ENCODE assay signal across 1 cellular context in genomic region chr19:41219924-41220567, GRCh38.
A peak's percentile ranks its signal among the peaks of the same experiment; 100 is the strongest.
TF ChIP-seq lines count a peak whose summit lies in the region.

No MANE protein-coding gene starts in this region.

TF ChIP-seq in K562, 482 proteins besides CTCF, POLR2A, EP300 and RAD21 (continued from another document and continues in another):
- TF ChIP-seq, protein P1, sequence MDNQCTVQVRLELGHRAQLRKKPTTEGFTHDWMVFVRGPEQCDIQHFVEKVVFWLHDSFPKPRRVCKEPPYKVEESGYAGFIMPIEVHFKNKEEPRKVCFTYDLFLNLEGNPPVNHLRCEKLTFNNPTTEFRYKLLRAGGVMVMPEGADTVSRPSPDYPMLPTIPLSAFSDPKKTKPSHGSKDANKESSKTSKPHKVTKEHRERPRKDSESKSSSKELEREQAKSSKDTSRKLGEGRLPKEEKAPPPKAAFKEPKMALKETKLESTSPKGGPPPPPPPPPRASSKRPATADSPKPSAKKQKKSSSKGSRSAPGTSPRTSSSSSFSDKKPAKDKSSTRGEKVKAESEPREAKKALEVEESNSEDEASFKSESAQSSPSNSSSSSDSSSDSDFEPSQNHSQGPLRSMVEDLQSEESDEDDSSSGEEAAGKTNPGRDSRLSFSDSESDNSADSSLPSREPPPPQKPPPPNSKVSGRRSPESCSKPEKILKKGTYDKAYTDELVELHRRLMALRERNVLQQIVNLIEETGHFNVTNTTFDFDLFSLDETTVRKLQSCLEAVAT (IDR thresholded peaks at IDR 0.05): peak; percentile 19 to 78; a peak in 1 of 4 replicates
- TF ChIP-seq NFE2L1 (tag; IDR thresholded peaks at IDR 0.05; ENCODE audit: borderline replicate concordance, low read depth) (no peak), BCL6 (CRISPR knock-in tag; IDR thresholded peaks at IDR 0.05) (no peak), CBFA2T2 (conservative IDR thresholded peaks at IDR 0.05) (peak; percentile 87), FOXA3 (CRISPR knock-in tag; conservative IDR thresholded peaks at IDR 0.05 in 1 of 2, IDR thresholded peaks at IDR 0.05 in 1 of 2) (no peak), FIP1L1 (IDR thresholded peaks at IDR 0.05; ENCODE audit: low read depth, low read length, poor library complexity, severe bottlenecking) (no peak), ZNF449 (CRISPR knock-in tag; IDR thresholded peaks at IDR 0.05) (no peak), CBX3 (IDR thresholded peaks at IDR 0.05; ENCODE audit: borderline replicate concordance in 1 of 2, low read length in 2 of 2) (no peak), SMARCE1 (IDR thresholded peaks at IDR 0.05) (peak; percentile 83), MAFF (IDR thresholded peaks at IDR 0.05; ENCODE audit: low read length) (no peak), ERF (CRISPR knock-in tag; IDR thresholded peaks at IDR 0.05) (no peak), E2F8 (IDR thresholded peaks at IDR 0.05; ENCODE audit: low read depth, partially characterized antibody) (no peak), ATF4 (CRISPR knock-in tag; IDR thresholded peaks at IDR 0.05) (no peak), RBM15 (IDR thresholded peaks at IDR 0.05; ENCODE audit: insufficient read depth, low read length) (no peak), DEAF1 (CRISPR knock-in tag; IDR thresholded peaks at IDR 0.05) (no peak), PTTG1 (tag; IDR thresholded peaks at IDR 0.05; ENCODE audit: low read depth) (no peak), RNF2 (IDR thresholded peaks at IDR 0.05) (no peak), ZNF347 (CRISPR knock-in tag; IDR thresholded peaks at IDR 0.05; ENCODE audit: low read depth) (no peak), DPF2 (IDR thresholded peaks at IDR 0.05) (peak; percentile 88), LEF1 (IDR thresholded peaks at IDR 0.05) (0 out of 2 replicates have a peak, but pooled peaks have one; percentile 15)
- TF ChIP-seq, protein P2, sequence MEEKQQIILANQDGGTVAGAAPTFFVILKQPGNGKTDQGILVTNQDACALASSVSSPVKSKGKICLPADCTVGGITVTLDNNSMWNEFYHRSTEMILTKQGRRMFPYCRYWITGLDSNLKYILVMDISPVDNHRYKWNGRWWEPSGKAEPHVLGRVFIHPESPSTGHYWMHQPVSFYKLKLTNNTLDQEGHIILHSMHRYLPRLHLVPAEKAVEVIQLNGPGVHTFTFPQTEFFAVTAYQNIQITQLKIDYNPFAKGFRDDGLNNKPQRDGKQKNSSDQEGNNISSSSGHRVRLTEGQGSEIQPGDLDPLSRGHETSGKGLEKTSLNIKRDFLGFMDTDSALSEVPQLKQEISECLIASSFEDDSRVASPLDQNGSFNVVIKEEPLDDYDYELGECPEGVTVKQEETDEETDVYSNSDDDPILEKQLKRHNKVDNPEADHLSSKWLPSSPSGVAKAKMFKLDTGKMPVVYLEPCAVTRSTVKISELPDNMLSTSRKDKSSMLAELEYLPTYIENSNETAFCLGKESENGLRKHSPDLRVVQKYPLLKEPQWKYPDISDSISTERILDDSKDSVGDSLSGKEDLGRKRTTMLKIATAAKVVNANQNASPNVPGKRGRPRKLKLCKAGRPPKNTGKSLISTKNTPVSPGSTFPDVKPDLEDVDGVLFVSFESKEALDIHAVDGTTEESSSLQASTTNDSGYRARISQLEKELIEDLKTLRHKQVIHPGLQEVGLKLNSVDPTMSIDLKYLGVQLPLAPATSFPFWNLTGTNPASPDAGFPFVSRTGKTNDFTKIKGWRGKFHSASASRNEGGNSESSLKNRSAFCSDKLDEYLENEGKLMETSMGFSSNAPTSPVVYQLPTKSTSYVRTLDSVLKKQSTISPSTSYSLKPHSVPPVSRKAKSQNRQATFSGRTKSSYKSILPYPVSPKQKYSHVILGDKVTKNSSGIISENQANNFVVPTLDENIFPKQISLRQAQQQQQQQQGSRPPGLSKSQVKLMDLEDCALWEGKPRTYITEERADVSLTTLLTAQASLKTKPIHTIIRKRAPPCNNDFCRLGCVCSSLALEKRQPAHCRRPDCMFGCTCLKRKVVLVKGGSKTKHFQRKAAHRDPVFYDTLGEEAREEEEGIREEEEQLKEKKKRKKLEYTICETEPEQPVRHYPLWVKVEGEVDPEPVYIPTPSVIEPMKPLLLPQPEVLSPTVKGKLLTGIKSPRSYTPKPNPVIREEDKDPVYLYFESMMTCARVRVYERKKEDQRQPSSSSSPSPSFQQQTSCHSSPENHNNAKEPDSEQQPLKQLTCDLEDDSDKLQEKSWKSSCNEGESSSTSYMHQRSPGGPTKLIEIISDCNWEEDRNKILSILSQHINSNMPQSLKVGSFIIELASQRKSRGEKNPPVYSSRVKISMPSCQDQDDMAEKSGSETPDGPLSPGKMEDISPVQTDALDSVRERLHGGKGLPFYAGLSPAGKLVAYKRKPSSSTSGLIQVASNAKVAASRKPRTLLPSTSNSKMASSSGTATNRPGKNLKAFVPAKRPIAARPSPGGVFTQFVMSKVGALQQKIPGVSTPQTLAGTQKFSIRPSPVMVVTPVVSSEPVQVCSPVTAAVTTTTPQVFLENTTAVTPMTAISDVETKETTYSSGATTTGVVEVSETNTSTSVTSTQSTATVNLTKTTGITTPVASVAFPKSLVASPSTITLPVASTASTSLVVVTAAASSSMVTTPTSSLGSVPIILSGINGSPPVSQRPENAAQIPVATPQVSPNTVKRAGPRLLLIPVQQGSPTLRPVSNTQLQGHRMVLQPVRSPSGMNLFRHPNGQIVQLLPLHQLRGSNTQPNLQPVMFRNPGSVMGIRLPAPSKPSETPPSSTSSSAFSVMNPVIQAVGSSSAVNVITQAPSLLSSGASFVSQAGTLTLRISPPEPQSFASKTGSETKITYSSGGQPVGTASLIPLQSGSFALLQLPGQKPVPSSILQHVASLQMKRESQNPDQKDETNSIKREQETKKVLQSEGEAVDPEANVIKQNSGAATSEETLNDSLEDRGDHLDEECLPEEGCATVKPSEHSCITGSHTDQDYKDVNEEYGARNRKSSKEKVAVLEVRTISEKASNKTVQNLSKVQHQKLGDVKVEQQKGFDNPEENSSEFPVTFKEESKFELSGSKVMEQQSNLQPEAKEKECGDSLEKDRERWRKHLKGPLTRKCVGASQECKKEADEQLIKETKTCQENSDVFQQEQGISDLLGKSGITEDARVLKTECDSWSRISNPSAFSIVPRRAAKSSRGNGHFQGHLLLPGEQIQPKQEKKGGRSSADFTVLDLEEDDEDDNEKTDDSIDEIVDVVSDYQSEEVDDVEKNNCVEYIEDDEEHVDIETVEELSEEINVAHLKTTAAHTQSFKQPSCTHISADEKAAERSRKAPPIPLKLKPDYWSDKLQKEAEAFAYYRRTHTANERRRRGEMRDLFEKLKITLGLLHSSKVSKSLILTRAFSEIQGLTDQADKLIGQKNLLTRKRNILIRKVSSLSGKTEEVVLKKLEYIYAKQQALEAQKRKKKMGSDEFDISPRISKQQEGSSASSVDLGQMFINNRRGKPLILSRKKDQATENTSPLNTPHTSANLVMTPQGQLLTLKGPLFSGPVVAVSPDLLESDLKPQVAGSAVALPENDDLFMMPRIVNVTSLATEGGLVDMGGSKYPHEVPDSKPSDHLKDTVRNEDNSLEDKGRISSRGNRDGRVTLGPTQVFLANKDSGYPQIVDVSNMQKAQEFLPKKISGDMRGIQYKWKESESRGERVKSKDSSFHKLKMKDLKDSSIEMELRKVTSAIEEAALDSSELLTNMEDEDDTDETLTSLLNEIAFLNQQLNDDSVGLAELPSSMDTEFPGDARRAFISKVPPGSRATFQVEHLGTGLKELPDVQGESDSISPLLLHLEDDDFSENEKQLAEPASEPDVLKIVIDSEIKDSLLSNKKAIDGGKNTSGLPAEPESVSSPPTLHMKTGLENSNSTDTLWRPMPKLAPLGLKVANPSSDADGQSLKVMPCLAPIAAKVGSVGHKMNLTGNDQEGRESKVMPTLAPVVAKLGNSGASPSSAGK (IDR thresholded peaks at IDR 0.05): no peak
- TF ChIP-seq, protein P3, sequence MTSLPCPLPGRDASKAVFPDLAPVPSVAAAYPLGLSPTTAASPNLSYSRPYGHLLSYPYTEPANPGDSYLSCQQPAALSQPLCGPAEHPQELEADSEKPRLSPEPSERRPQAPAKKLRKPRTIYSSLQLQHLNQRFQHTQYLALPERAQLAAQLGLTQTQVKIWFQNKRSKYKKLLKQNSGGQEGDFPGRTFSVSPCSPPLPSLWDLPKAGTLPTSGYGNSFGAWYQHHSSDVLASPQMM (CRISPR knock-in tag; IDR thresholded peaks at IDR 0.05): no peak
- TF ChIP-seq, protein P4, sequence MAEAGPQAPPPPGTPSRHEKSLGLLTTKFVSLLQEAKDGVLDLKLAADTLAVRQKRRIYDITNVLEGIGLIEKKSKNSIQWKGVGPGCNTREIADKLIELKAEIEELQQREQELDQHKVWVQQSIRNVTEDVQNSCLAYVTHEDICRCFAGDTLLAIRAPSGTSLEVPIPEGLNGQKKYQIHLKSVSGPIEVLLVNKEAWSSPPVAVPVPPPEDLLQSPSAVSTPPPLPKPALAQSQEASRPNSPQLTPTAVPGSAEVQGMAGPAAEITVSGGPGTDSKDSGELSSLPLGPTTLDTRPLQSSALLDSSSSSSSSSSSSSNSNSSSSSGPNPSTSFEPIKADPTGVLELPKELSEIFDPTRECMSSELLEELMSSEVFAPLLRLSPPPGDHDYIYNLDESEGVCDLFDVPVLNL (CRISPR knock-in tag; IDR thresholded peaks at IDR 0.05; ENCODE audit: low read depth): no peak
- TF ChIP-seq, protein P5, sequence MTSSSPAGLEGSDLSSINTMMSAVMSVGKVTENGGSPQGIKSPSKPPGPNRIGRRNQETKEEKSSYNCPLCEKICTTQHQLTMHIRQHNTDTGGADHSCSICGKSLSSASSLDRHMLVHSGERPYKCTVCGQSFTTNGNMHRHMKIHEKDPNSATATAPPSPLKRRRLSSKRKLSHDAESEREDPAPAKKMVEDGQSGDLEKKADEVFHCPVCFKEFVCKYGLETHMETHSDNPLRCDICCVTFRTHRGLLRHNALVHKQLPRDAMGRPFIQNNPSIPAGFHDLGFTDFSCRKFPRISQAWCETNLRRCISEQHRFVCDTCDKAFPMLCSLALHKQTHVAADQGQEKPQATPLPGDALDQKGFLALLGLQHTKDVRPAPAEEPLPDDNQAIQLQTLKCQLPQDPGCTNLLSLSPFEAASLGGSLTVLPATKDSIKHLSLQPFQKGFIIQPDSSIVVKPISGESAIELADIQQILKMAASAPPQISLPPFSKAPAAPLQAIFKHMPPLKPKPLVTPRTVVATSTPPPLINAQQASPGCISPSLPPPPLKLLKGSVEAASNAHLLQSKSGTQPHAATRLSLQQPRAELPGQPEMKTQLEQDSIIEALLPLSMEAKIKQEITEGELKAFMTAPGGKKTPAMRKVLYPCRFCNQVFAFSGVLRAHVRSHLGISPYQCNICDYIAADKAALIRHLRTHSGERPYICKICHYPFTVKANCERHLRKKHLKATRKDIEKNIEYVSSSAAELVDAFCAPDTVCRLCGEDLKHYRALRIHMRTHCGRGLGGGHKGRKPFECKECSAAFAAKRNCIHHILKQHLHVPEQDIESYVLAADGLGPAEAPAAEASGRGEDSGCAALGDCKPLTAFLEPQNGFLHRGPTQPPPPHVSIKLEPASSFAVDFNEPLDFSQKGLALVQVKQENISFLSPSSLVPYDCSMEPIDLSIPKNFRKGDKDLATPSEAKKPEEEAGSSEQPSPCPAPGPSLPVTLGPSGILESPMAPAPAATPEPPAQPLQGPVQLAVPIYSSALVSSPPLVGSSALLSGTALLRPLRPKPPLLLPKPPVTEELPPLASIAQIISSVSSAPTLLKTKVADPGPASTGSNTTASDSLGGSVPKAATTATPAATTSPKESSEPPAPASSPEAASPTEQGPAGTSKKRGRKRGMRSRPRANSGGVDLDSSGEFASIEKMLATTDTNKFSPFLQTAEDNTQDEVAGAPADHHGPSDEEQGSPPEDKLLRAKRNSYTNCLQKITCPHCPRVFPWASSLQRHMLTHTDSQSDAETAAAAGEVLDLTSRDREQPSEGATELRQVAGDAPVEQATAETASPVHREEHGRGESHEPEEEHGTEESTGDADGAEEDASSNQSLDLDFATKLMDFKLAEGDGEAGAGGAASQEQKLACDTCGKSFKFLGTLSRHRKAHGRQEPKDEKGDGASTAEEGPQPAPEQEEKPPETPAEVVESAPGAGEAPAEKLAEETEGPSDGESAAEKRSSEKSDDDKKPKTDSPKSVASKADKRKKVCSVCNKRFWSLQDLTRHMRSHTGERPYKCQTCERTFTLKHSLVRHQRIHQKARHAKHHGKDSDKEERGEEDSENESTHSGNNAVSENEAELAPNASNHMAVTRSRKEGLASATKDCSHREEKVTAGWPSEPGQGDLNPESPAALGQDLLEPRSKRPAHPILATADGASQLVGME (CRISPR knock-in tag; IDR thresholded peaks at IDR 0.05): no peak
